8 cellular contexts compared by ENCODE assay signal in genomic region chr7:150370612-150371071, GRCh38. TPM values are rescaled to one million over a fixed set of nuclear protein-coding genes. Genes with fewer than 3 reads are reported as not detected.
A peak's percentile ranks its signal among the peaks of the same experiment; 100 is the strongest.
DNase-seq lines count a peak whose midpoint lies in the region; FAIRE-seq and TF ChIP-seq lines count a peak whose summit lies in the region.

No MANE protein-coding gene starts in this region.

- H3K9me3 ChIP-seq in Karpas-422 (ENCODE audit: low read length) (no peaks in the 10 kb centered on the region), colonic mucosa (no peaks in the 10 kb centered on the region)

- H3K27me3 ChIP-seq in Karpas-422 (ENCODE audit: low read length) (no peaks in the 10 kb centered on the region), colonic mucosa (no peaks in the 10 kb centered on the region)

- H3K27me3 Mint-ChIP-seq in nephron (ENCODE audit: low read depth): no peaks in the 10 kb centered on the region

- H3K4me1 ChIP-seq in Karpas-422 (ENCODE audit: low read length) (peaks cover 31% of the 10 kb centered on the region), colonic mucosa (peaks cover 11% of the 10 kb centered on the region)

- H3K27ac ChIP-seq in C4-2B (peak overlapping the region; percentile 97), Karpas-422 (ENCODE audit: low read length) (no peak overlapping the region), colonic mucosa (peak overlapping the region; percentile 97)

- FAIRE-seq in frontal cortex (lab: Jason Lieb, UNC): no peak

- peaks cover 29% of the 10 kb centered on the region for H3K36me3 Mint-ChIP-seq in nephron (ENCODE audit: low read depth)

- DNase-seq in Karpas-422 (no peak), colonic mucosa (no peak), NCI-H2029 (lab: John Stamatoyannopoulos, UW) (no peak), frontal cortex (ENCODE audit: low spot score in 2 of 2) (no peak), amygdala (lab: John Stamatoyannopoulos, UW) (no peak), germinal center (ENCODE audit: low spot score) (no peak)

- intact Hi-C loops in colonic mucosa (cut with DNase I): loop anchor here (5.0 kb wide), 1 partner anchor 43 kb away; no protein-coding TSS in a partner anchor

- no peaks in the 10 kb centered on the region for H3K9me3 Mint-ChIP-seq in nephron

- TF ChIP-seq CTCF in C4-2B (conservative IDR thresholded peaks at IDR 0.05): no peak
- TF ChIP-seq CTCF in colonic mucosa (IDR thresholded peaks at IDR 0.05): no peak
- TF ChIP-seq CTCF in nephron (IDR thresholded peaks at IDR 0.05; ENCODE audit: unreplicated experiment in 3 of 3): no peak

- H3K36me3 ChIP-seq in Karpas-422 (ENCODE audit: insufficient read depth, low read length) (peaks cover 15% of the 10 kb centered on the region), colonic mucosa (no peaks in the 10 kb centered on the region)

- H3K4me2 ChIP-seq in Karpas-422 (ENCODE audit: low read depth, low read length, poor library complexity, severe bottlenecking): peak overlapping the region; percentile 90

- H3K4me3 ChIP-seq in Karpas-422 (ENCODE audit: low read length) (no peak overlapping the region), colonic mucosa (peak overlapping the region; percentile 65)

- peak overlapping the region; percentile 96 to 99 (median 99) for H3K27ac Mint-ChIP-seq in nephron

- H3K9ac ChIP-seq in Karpas-422 (ENCODE audit: low read length): peak overlapping the region; percentile 99; the same call in 1 of the 2 replicates
- peak overlapping the region; percentile 14 to 99 for H3K9ac ChIP-seq in colonic mucosa (ENCODE audit: low read depth in 2 of 2, low read length in 2 of 2)

- H3K79me2 ChIP-seq in Karpas-422 (ENCODE audit: low read length): peaks cover 22% of the 10 kb centered on the region

- H2AFZ ChIP-seq in Karpas-422 (ENCODE audit: low read length): no peak overlapping the region

- peaks cover 60% of the 10 kb centered on the region for H3K4me1 Mint-ChIP-seq in nephron

- H3K4me3 Mint-ChIP-seq in nephron: peak overlapping the region; percentile 97 to 99 (median 99)

- H3K9me2 ChIP-seq in Karpas-422 (replicated peaks; ENCODE audit: insufficient read depth, low read length): no peaks in the 10 kb centered on the region

- H4K20me1 ChIP-seq in Karpas-422 (ENCODE audit: insufficient read depth, low read depth, low read length): peaks cover 12% of the 10 kb centered on the region; the same call in 1 of the 2 replicates

RNA-seq across cellular contexts. Expression of gene REPIN1, which starts 2.0 kb away (rescaled TPM):
- 53.3 and 98.4 TPM in 2 replicates for total RNA-seq in Karpas-422 (2014; rRNA removed; shearing (Covaris generic); ENCODE audit: low replicate concordance)
- 100 to 1,000 TPM; 189 to 304 TPM for total RNA-seq in colonic mucosa
- total RNA-seq in frontal cortex: 29.3 TPM

RNA-seq across cellular contexts. Expression of gene ZNF775, which starts 8.5 kb away (rescaled TPM):
- 1.5 and 4.7 TPM in 2 replicates for total RNA-seq in Karpas-422 (2014; rRNA removed; shearing (Covaris generic); ENCODE audit: low replicate concordance)
- total RNA-seq in colonic mucosa: 10 to 100 TPM; 11.0 to 11.3 TPM
- total RNA-seq in frontal cortex: 10.2 TPM

RNA-seq across cellular contexts. Expression of gene RARRES2, which starts 29.2 kb away (rescaled TPM):
- not detected in 2 replicates for total RNA-seq in Karpas-422 (2014; rRNA removed; shearing (Covaris generic); ENCODE audit: low replicate concordance)
- total RNA-seq in colonic mucosa (100 to 1,000 TPM in 1 of 2 donors, 10 to 100 TPM in 1; 86.7 to 122 TPM), frontal cortex (6.9 TPM)

RNA-seq across cellular contexts. Expression of gene ACTR3C, which starts 47.3 kb away (rescaled TPM):
- 0.48 and 13.8 TPM in 2 replicates for total RNA-seq in Karpas-422 (2014; rRNA removed; shearing (Covaris generic); ENCODE audit: low replicate concordance)
- 10 to 100 TPM; 17.6 to 29.6 TPM for total RNA-seq in colonic mucosa
- total RNA-seq in frontal cortex: 5.3 TPM

RNA-seq across cellular contexts. Expression of gene LRRC61, which starts 47.5 kb away (rescaled TPM):
- total RNA-seq in Karpas-422 (2014; rRNA removed; shearing (Covaris generic); ENCODE audit: low replicate concordance): 4.1 and 16.5 TPM in 2 replicates
- total RNA-seq in colonic mucosa (10 to 100 TPM; 11.4 to 15.1 TPM), frontal cortex (13.5 TPM)

Comparison
In these comparisons a context has a peak if more than half of its experiments do, and no peak if none do; other contexts are left out.
1. RNA of gene RARRES2, which starts 29.2 kb away (total RNA-seq): 86.7 to 122 TPM in colonic mucosa; 6.9 TPM in frontal cortex (single experiment) and not detected in Karpas-422; every median in the first group is over 10 times any median in the second.